Comparison of ENCODE assay signal across 1 cellular context in genomic region chr2:197434541-197435513, GRCh38.
A peak's percentile ranks its signal among the peaks of the same experiment; 100 is the strongest.
TF ChIP-seq lines count a peak whose summit lies in the region.

TSS of gene SF3B1 (minus strand) at chr2:197435028. CDS start at chr2:197434999, 29 bp downstream.

TF ChIP-seq in HepG2, 621 proteins besides CTCF, POLR2A, EP300 and RAD21 (continued from another document and continues in another):
- TF ChIP-seq, protein P1, sequence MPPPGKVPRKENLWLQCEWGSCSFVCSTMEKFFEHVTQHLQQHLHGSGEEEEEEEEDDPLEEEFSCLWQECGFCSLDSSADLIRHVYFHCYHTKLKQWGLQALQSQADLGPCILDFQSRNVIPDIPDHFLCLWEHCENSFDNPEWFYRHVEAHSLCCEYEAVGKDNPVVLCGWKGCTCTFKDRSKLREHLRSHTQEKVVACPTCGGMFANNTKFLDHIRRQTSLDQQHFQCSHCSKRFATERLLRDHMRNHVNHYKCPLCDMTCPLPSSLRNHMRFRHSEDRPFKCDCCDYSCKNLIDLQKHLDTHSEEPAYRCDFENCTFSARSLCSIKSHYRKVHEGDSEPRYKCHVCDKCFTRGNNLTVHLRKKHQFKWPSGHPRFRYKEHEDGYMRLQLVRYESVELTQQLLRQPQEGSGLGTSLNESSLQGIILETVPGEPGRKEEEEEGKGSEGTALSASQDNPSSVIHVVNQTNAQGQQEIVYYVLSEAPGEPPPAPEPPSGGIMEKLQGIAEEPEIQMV (CRISPR knock-in tag; IDR thresholded peaks at IDR 0.05; ENCODE audit: low read depth): peak; percentile 81
- TF ChIP-seq NCOA1 (CRISPR knock-in tag; IDR thresholded peaks at IDR 0.05) (peak; percentile 90), SMAD3 (CRISPR knock-in tag; IDR thresholded peaks at IDR 0.05) (no peak; the same call in 1 of the 2 replicates), ZNF704 (CRISPR knock-in tag; IDR thresholded peaks at IDR 0.05; ENCODE audit: borderline replicate concordance) (no peak; the same call in 1 of the 2 replicates), MBNL3 (CRISPR knock-in tag; conservative IDR thresholded peaks at IDR 0.05) (no peak), ZNF615 (CRISPR knock-in tag; IDR thresholded peaks at IDR 0.05; ENCODE audit: borderline replicate concordance) (peak; percentile 62; the same call in 1 of the 2 replicates), AKNA (CRISPR knock-in tag; IDR thresholded peaks at IDR 0.05; ENCODE audit: borderline replicate concordance) (no peak), ZFP37 (CRISPR knock-in tag; IDR thresholded peaks at IDR 0.05; ENCODE audit: borderline replicate concordance) (no peak; the same call in 1 of the 2 replicates), NFYC (CRISPR knock-in tag; IDR thresholded peaks at IDR 0.05) (peak; percentile 32; the same call in 1 of the 2 replicates), ZNF207 (IDR thresholded peaks at IDR 0.05; ENCODE audit: borderline replicate concordance) (no peak), MYPOP (CRISPR knock-in tag; IDR thresholded peaks at IDR 0.05) (peak; percentile 80), E2F2 (CRISPR knock-in tag; IDR thresholded peaks at IDR 0.05; ENCODE audit: borderline replicate concordance) (peak; percentile 28; the same call in 1 of the 2 replicates), KLF16 (CRISPR knock-in tag; IDR thresholded peaks at IDR 0.05) (peak in 1 of 2 experiments; percentile 53; a peak in 1 of 4 replicates), ZBTB7A (CRISPR knock-in tag; IDR thresholded peaks at IDR 0.05) (peak; percentile 93), CCDC6 (CRISPR knock-in tag; IDR thresholded peaks at IDR 0.05) (no peak), RFX5 (IDR thresholded peaks at IDR 0.05; ENCODE audit: low read depth, low read length) (peak; percentile 38; the same call in 1 of the 2 replicates), ZNF510 (CRISPR knock-in tag; IDR thresholded peaks at IDR 0.05; ENCODE audit: low read depth) (0 out of 2 replicates have a peak, but pooled peaks have one; percentile 86), SMYD3 (CRISPR knock-in tag; IDR thresholded peaks at IDR 0.05) (peak; percentile 46), FOSL2 (CRISPR knock-in tag; IDR thresholded peaks at IDR 0.05) (peak; percentile 50), ZNF644 (CRISPR knock-in tag; IDR thresholded peaks at IDR 0.05; ENCODE audit: low read depth) (no peak), TIGD3 (CRISPR knock-in tag; IDR thresholded peaks at IDR 0.05; ENCODE audit: borderline replicate concordance) (no peak; the same call in 1 of the 2 replicates), KDM2A (CRISPR knock-in tag; IDR thresholded peaks at IDR 0.05; ENCODE audit: borderline replicate concordance, low read depth) (peak; percentile 82), NFKB2 (CRISPR knock-in tag; IDR thresholded peaks at IDR 0.05; ENCODE audit: borderline replicate concordance) (peak; percentile 17; the same call in 1 of the 2 replicates), REPIN1 (CRISPR knock-in tag; IDR thresholded peaks at IDR 0.05; ENCODE audit: borderline replicate concordance, low read depth) (peak; percentile 60; the same call in 1 of the 2 replicates), FOXA3 (CRISPR knock-in tag; IDR thresholded peaks at IDR 0.05) (peak; percentile 63; the same call in 1 of the 2 replicates), WIZ (CRISPR knock-in tag; IDR thresholded peaks at IDR 0.05) (no peak; the same call in 1 of the 2 replicates), FIP1L1 (IDR thresholded peaks at IDR 0.05; ENCODE audit: borderline replicate concordance, insufficient read depth, low read depth, low read length) (peak; percentile 85; the same call in 1 of the 2 replicates), HNRNPL (IDR thresholded peaks at IDR 0.05; ENCODE audit: low read depth, low read length) (no peak), IKZF5 (CRISPR knock-in tag; IDR thresholded peaks at IDR 0.05) (peak; percentile 86), HDAC1 (CRISPR knock-in tag; IDR thresholded peaks at IDR 0.05) (peak; percentile 79), ARNTL (CRISPR knock-in tag; IDR thresholded peaks at IDR 0.05) (peak; percentile 97), GLI4 (CRISPR knock-in tag; IDR thresholded peaks at IDR 0.05; ENCODE audit: borderline replicate concordance) (0 out of 2 replicates have a peak, but pooled peaks have one; percentile 66), NFATC3 (CRISPR knock-in tag; IDR thresholded peaks at IDR 0.05) (no peak), E2F1 (CRISPR knock-in tag; IDR thresholded peaks at IDR 0.05) (no peak), ZNF746 (CRISPR knock-in tag; IDR thresholded peaks at IDR 0.05) (peak; percentile 85), MYNN (CRISPR knock-in tag; IDR thresholded peaks at IDR 0.05; ENCODE audit: low read depth) (no peak), MTA3 (CRISPR knock-in tag; IDR thresholded peaks at IDR 0.05) (no peak), SP140L (CRISPR knock-in tag; IDR thresholded peaks at IDR 0.05; ENCODE audit: borderline replicate concordance) (no peak; the same call in 1 of the 2 replicates)
- TF ChIP-seq, protein P2, sequence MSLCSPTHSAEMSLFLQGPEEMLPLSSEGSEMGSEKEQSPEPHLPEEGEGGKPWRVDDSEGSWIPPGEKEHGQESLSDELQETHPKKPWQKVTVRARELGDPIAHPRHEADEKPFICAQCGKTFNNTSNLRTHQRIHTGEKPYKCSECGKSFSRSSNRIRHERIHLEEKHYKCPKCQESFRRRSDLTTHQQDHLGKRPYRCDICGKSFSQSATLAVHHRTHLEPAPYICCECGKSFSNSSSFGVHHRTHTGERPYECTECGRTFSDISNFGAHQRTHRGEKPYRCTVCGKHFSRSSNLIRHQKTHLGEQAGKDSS (CRISPR knock-in tag; IDR thresholded peaks at IDR 0.05; ENCODE audit: borderline replicate concordance, low read depth): 0 out of 2 replicates have a peak, but pooled peaks have one; percentile 10
- TF ChIP-seq, protein P3, sequence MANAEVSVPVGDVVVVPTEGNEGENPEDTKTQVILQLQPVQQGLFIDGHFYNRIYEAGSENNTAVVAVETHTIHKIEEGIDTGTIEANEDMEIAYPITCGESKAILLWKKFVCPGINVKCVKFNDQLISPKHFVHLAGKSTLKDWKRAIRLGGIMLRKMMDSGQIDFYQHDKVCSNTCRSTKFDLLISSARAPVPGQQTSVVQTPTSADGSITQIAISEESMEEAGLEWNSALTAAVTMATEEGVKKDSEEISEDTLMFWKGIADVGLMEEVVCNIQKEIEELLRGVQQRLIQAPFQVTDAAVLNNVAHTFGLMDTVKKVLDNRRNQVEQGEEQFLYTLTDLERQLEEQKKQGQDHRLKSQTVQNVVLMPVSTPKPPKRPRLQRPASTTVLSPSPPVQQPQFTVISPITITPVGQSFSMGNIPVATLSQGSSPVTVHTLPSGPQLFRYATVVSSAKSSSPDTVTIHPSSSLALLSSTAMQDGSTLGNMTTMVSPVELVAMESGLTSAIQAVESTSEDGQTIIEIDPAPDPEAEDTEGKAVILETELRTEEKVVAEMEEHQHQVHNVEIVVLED (CRISPR knock-in tag; IDR thresholded peaks at IDR 0.05; ENCODE audit: borderline replicate concordance): peak; percentile 79; the same call in 1 of the 2 replicates
- TF ChIP-seq, protein P4, sequence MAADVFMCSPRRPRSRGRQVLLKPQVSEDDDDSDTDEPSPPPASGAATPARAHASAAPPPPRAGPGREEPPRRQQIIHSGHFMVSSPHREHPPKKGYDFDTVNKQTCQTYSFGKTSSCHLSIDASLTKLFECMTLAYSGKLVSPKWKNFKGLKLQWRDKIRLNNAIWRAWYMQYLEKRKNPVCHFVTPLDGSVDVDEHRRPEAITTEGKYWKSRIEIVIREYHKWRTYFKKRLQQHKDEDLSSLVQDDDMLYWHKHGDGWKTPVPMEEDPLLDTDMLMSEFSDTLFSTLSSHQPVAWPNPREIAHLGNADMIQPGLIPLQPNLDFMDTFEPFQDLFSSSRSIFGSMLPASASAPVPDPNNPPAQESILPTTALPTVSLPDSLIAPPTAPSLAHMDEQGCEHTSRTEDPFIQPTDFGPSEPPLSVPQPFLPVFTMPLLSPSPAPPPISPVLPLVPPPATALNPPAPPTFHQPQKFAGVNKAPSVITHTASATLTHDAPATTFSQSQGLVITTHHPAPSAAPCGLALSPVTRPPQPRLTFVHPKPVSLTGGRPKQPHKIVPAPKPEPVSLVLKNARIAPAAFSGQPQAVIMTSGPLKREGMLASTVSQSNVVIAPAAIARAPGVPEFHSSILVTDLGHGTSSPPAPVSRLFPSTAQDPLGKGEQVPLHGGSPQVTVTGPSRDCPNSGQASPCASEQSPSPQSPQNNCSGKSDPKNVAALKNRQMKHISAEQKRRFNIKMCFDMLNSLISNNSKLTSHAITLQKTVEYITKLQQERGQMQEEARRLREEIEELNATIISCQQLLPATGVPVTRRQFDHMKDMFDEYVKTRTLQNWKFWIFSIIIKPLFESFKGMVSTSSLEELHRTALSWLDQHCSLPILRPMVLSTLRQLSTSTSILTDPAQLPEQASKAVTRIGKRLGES (CRISPR knock-in tag; IDR thresholded peaks at IDR 0.05; ENCODE audit: borderline replicate concordance): no peak
